16 cellular contexts compared by ENCODE assay signal in the genomic region with DNA sequence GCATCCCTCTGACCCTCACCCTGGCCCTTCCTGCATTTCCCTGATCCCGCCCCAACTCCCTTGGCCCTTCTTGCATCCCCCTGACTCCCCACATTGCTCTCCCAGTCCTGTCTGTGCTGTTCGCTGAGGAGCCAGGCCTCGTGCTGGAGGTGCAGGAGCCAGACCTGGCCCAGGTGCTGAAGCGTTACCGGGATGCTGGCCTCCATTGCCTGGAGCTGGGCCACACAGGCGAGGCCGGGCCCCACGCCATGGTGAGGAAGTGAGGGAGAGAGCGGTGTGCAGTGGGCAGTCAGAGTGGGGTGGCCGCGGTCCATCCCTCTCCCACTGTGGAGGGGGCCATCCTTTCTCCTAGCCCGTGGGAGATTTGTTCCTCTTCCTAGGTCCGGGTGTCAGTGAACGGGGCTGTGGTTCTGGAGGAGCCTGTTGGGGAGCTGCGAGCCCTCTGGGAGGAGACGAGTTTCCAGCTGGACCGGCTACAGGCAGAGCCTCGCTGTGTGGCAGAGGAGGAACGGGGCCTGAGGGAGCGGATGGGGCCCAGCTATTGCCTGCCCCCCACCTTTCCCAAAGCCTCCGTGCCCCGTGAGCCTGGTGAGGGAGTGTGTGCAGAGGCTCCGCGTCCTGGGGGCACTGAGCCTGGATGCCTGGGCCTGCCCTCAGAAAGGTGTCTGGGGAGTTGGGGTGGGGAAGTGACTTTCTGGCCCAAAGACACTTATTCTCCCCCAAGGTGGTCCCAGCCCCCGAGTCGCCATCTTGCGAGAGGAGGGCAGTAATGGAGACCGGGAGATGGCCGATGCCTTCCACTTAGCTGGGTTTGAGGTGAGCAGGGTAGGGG. TPM values are rescaled to one million over a fixed set of nuclear protein-coding genes. Genes with fewer than 3 reads are reported as not detected.
DNase-seq lines count a peak whose midpoint lies in the region; ATAC-seq, FAIRE-seq and TF ChIP-seq lines count a peak whose summit lies in the region.
"Had no signal": no experiment of that assay in that cellular context is flagged by ENCODE, and none has a peak within 500 bp of the region (broad histone marks: within the 10 kb centered on the region; RNA-seq: fewer than 3 reads in every experiment).

No MANE protein-coding gene starts in this region.

- POLR2A ChIA-PET in HepG2 (lab: Yijun Ruan, JAX): interaction anchor here (0.9 kb wide), 1 partner anchor 9 kb away, joined by 3 read pairs; no protein-coding TSS in a partner anchor

- H3K9ac ChIP-seq in HepG2 (ENCODE audit: insufficient read depth, low read depth, low read length) (no peak overlapping the region), endodermal cell (ENCODE audit: extremely low read depth, low read length, poor library complexity, severe bottlenecking) (no peak overlapping the region)
- H3K9ac ChIP-seq: BLaER1 treated with 17β-estradiol and CSF1 and Interleukin-3, amounts not matched to agents 10 nM and 100 nM had no signal

- ATAC-seq in HepG2 (no peak; the same call in 2 of the 3 replicates), right lobe of liver (no peak), HG03439 (IDR thresholded peaks at IDR 0.05; ENCODE audit: unreplicated experiment) (no peak)

- FAIRE-seq in HepG2 (lab: Jason Lieb, UNC): no peak

- intact Hi-C loops in HepG2 (cut with micrococcal nuclease; ENCODE audit: unreplicated experiment): no loop called here
- intact Hi-C loops in right lobe of liver (cut with DNase I): no loop called here
- intact Hi-C loops in spleen (cut with DNase I; ENCODE audit: low total_unique reads): no loop called here

- H3K4me1 ChIP-seq in HepG2 (ENCODE audit: insufficient read depth, low read length) (no peaks in the 10 kb centered on the region), right lobe of liver (no peaks in the 10 kb centered on the region), endodermal cell (ENCODE audit: control insufficient read depth, insufficient read depth, low read length) (no peaks in the 10 kb centered on the region), osteoblast (ENCODE audit: insufficient read depth, low read length) (no peaks in the 10 kb centered on the region), spleen (no peaks in the 10 kb centered on the region)
- H3K4me1 ChIP-seq: HAP-1 had no signal

- peaks cover 41 to 66% of the 10 kb centered on the region in 2 experiments for H3K36me3 ChIP-seq in HepG2 (replicated peaks in 1 of 2; ENCODE audit: control insufficient read depth in 1 of 2, insufficient read depth in 2 of 2, low read length in 2 of 2)
- H3K36me3 ChIP-seq in right lobe of liver: peaks cover 0 to 8% (median 3%) of the 10 kb centered on the region in 4 donors
- peaks cover 61% of the 10 kb centered on the region for H3K36me3 ChIP-seq in endodermal cell (ENCODE audit: control insufficient read depth, insufficient read depth, low read length)
- peaks cover 43% of the 10 kb centered on the region for H3K36me3 ChIP-seq in osteoblast (ENCODE audit: insufficient read depth, low read length)
- peaks cover 2 to 83% (median 63%) of the 10 kb centered on the region in 6 donors for H3K36me3 ChIP-seq in spleen

- H2AFZ ChIP-seq in HepG2 (ENCODE audit: low read length) (no peak overlapping the region), osteoblast (ENCODE audit: low read length) (no peak overlapping the region)

- no peaks in the 10 kb centered on the region for H3K4me1 Mint-ChIP-seq in endodermal cell
- H3K4me1 Mint-ChIP-seq: CD4-positive, CD25-positive, alpha-beta regulatory T cell had no signal

- BruUV-seq in HepG2 (replicated peaks; lab: Mats Ljungman, UMichigan): no TSS peak

- WGBS in HepG2 (ENCODE audit: low lambda C conversion rate): 99% methylated on average over 16 of the region's 29 CpGs
- WGBS in right lobe of liver (ENCODE audit: insufficient coverage, low coverage, low lambda C conversion rate, missing lambda C conversion rate): 91% methylated on average over 12 of the region's 29 CpGs
- 95 to 96% methylated on average over 16 to 29 of the region's 29 CpGs for WGBS in endodermal cell (ENCODE audit: insufficient coverage in 1 of 2, insufficient read length in 1 of 2), 2 experiments
- 94 to 97% (median 97%) methylated on average over 22 to 29 of the region's 29 CpGs for WGBS in spleen, 5 donors

- TF ChIP-seq POLR2A in HepG2 (IDR thresholded peaks at IDR 0.05; ENCODE audit: insufficient read depth in 1 of 2, low read depth in 2 of 2, low read length in 2 of 2): no peak
- no peak for TF ChIP-seq POLR2A in right lobe of liver (IDR thresholded peaks at IDR 0.05)
- no peak for TF ChIP-seq POLR2A in spleen (IDR thresholded peaks at IDR 0.05)

- H3K4me3 ChIP-seq in HepG2 (replicated peaks in 1 of 3; ENCODE audit: insufficient read depth in 1 of 3, low read depth in 2 of 3, low read length in 3 of 3): no peak overlapping the region
- H3K4me3 ChIP-seq in right lobe of liver: no peak overlapping the region
- H3K4me3 ChIP-seq in endodermal cell (ENCODE audit: low read length): no peak overlapping the region
- H3K4me3 ChIP-seq in osteoblast (ENCODE audit: insufficient read depth, low read length): no peak overlapping the region
- H3K4me3 ChIP-seq in spleen: no peak overlapping the region
- H3K4me3 ChIP-seq: BLaER1 treated with 17β-estradiol and CSF1 and Interleukin-3, amounts not matched to agents 10 nM and 100 nM; HAP-1 had no signal

- H4K20me1 ChIP-seq in HepG2 (ENCODE audit: insufficient read depth, low read length) (no peaks in the 10 kb centered on the region), osteoblast (ENCODE audit: insufficient read depth, low read length) (no peaks in the 10 kb centered on the region)

- no peak for TF ChIP-seq RAD21 in HepG2 (CRISPR knock-in tag; IDR thresholded peaks at IDR 0.05)

- H3K27me3 Mint-ChIP-seq in endodermal cell (ENCODE audit: insufficient read depth): no peaks in the 10 kb centered on the region
- H3K27me3 Mint-ChIP-seq: CD4-positive, CD25-positive, alpha-beta regulatory T cell had no signal

- H3K27me3 ChIP-seq in HepG2 (ENCODE audit: control insufficient read depth in 1 of 2, insufficient read depth in 2 of 2, low read length in 2 of 2) (no peaks in the 10 kb centered on the region), right lobe of liver (no peaks in the 10 kb centered on the region), endodermal cell (ENCODE audit: control insufficient read depth, insufficient read depth, low read length, poor library complexity, severe bottlenecking) (no peaks in the 10 kb centered on the region), osteoblast (ENCODE audit: insufficient read depth, low read length) (no peaks in the 10 kb centered on the region), spleen (replicated peaks in 1 of 7) (no peaks in the 10 kb centered on the region)
- H3K27me3 ChIP-seq: BLaER1 treated with 17β-estradiol and CSF1 and Interleukin-3, amounts not matched to agents 10 nM and 100 nM had no signal

- H3K79me2 ChIP-seq in HepG2 (ENCODE audit: insufficient read depth, low read length) (no peaks in the 10 kb centered on the region), osteoblast (ENCODE audit: insufficient read depth, low read length) (no peaks in the 10 kb centered on the region)

- no peak overlapping the region for H3K4me3 Mint-ChIP-seq in endodermal cell
- H3K4me3 Mint-ChIP-seq: CD4-positive, CD25-positive, alpha-beta regulatory T cell; HFFc6 had no signal

- no peak for DNase-seq in HepG2 (ENCODE audit: low spot score)
- DNase-seq in right lobe of liver: no peak
- DNase-seq in endodermal cell: peak; percentile 48
- peak; percentile 82 for DNase-seq in osteoblast (ENCODE audit: insufficient read length, low spot score, missing footprints)
- DNase-seq in spleen: no peak
- no peak for DNase-seq in NCI-H510A (lab: John Stamatoyannopoulos, UW)
- DNase-seq: ACHN; CD4-positive, CD25-positive, alpha-beta regulatory T cell; DMS 273 treated with DMSO at 0.1 percent for 48 hours; GOT3; HFFc6 had no signal

- H3K27ac ChIP-seq in HepG2 (ENCODE audit: extremely low read length, insufficient read depth, low read length) (no peak overlapping the region), right lobe of liver (no peak overlapping the region), endodermal cell (ENCODE audit: low read depth, low read length) (no peak overlapping the region), osteoblast (ENCODE audit: low read depth, low read length) (no peak overlapping the region), spleen (no peak overlapping the region)

- no peak for TF ChIP-seq CTCF in HepG2 (CRISPR knock-in tag; IDR thresholded peaks at IDR 0.05)
- TF ChIP-seq CTCF in right lobe of liver (IDR thresholded peaks at IDR 0.05): no peak
- no peak for TF ChIP-seq CTCF in endodermal cell (conservative IDR thresholded peaks at IDR 0.05)
- no peak for TF ChIP-seq CTCF in osteoblast (IDR thresholded peaks at IDR 0.05; ENCODE audit: extremely low read depth, low read depth, low read length)
- no peak for TF ChIP-seq CTCF in spleen (IDR thresholded peaks at IDR 0.05 in 8 of 11, conservative IDR thresholded peaks at IDR 0.05 in 3 of 11)

- TF ChIP-seq EP300 in HepG2 (IDR thresholded peaks at IDR 0.05; ENCODE audit: low read depth in 2 of 2, low read length in 2 of 2) (no peak), HepG2 (CRISPR knock-in tag; IDR thresholded peaks at IDR 0.05; ENCODE audit: borderline replicate concordance) (no peak)

- no peaks in the 10 kb centered on the region for H3K9me3 ChIP-seq in HepG2 (ENCODE audit: low read length)
- H3K9me3 ChIP-seq in right lobe of liver: no peaks in the 10 kb centered on the region
- H3K9me3 ChIP-seq in endodermal cell (ENCODE audit: control insufficient read depth, low read length): no peaks in the 10 kb centered on the region
- no peaks in the 10 kb centered on the region for H3K9me3 ChIP-seq in osteoblast (ENCODE audit: low read depth, low read length)
- H3K9me3 ChIP-seq in spleen: no peaks in the 10 kb centered on the region
- H3K9me3 ChIP-seq: BLaER1 treated with 17β-estradiol and CSF1 and Interleukin-3, amounts not matched to agents 10 nM and 100 nM; HAP-1 had no signal

- in situ Hi-C loops in HepG2 (cut with HindIII; ENCODE audit: extremely low pct_ligation_motif_present, low pct_unique_long_range_greater_than_20kb): no loop called here

- H3K4me2 ChIP-seq in HepG2 (ENCODE audit: low read depth, low read length) (no peak overlapping the region), osteoblast (ENCODE audit: insufficient read depth, low read length) (no peak overlapping the region)
- H3K4me2 ChIP-seq: BLaER1 treated with 17β-estradiol and CSF1 and Interleukin-3, amounts not matched to agents 10 nM and 100 nM had no signal

- H3K27ac Mint-ChIP-seq in endodermal cell: no peak overlapping the region
- H3K27ac Mint-ChIP-seq: HFFc6 had no signal

- H3K9me3 Mint-ChIP-seq in endodermal cell: no peaks in the 10 kb centered on the region
- H3K9me3 Mint-ChIP-seq: CD4-positive, CD25-positive, alpha-beta regulatory T cell; HFFc6 had no signal

- peaks cover 75% of the 10 kb centered on the region for H3K36me3 Mint-ChIP-seq in endodermal cell (ENCODE audit: low read depth)

- CTCF ChIA-PET in HepG2 (lab: Yijun Ruan, JAX; ENCODE audit: low intra/inter-chr PET ratio, low total read pairs): no interaction called here

RNA-seq across cellular contexts. Expression of gene PFAS, which starts 17.8 kb away (rescaled TPM):
- total RNA-seq in HepG2 (2016; rRNA removed; fragmentation: Illumina TruSeq; extraction: Trizol) (42.8 and 58.2 TPM in 2 replicates), right lobe of liver (10 to 100 TPM in 5 of 6 experiments, 1 to 10 TPM in 1; 10.0 to 21.0 (median 15.6) TPM), endodermal cell (100 to 1,000 TPM; 119 to 158 TPM), osteoblast (14.1 and 18.8 TPM in 2 replicates), spleen (10 to 100 TPM; 14.0 to 70.3 (median 30.8) TPM)
- total RNA-seq in HepG2 (2016; cell fraction: cytosol; rRNA removed; fragmentation: Illumina TruSeq; extraction: Trizol; ENCODE audit: low read depth): 3.9 and 4.1 TPM in 2 replicates
- total RNA-seq in HepG2 (2016; cell fraction: insoluble cytoplasmic fraction; rRNA removed; fragmentation: Illumina TruSeq; extraction: Trizol): 36.4 and 46.8 TPM in 2 replicates
- 10.3 and 10.7 TPM in 2 replicates for total RNA-seq in HepG2 (2016; cell fraction: membrane; rRNA removed; fragmentation: Illumina TruSeq; extraction: Trizol)
- total RNA-seq in HepG2 (2016; cell fraction: nucleus; rRNA removed; fragmentation: Illumina TruSeq; extraction: Trizol): 39.8 and 46.9 TPM in 2 replicates
- polyA plus RNA-seq in HepG2 (2011; rRNA removed) (45.7 and 49.4 TPM in 2 replicates), spleen (10 to 100 TPM; 12.6 to 22.8 (median 14.1) TPM)
- polyA plus RNA-seq in HepG2 (2011; cell fraction: cytosol; rRNA removed): 11.1 and 14.3 TPM in 2 replicates
- 242 and 334 TPM in 2 replicates for polyA plus RNA-seq in HepG2 (2011; cell fraction: nucleus; rRNA removed)
- 27.4 and 34.4 TPM in 2 replicates for polyA plus RNA-seq in HepG2 (2012)
- polyA plus RNA-seq in HepG2 (2016; cell fraction: cytosol; fragmentation: Illumina TruSeq; extraction: Trizol; ENCODE audit: low read depth): 1.7 and 1.8 TPM in 2 replicates
- 24.1 and 31.4 TPM in 2 replicates for polyA plus RNA-seq in HepG2 (2016; cell fraction: insoluble cytoplasmic fraction; fragmentation: Illumina TruSeq; extraction: Trizol; ENCODE audit: low read depth)
- polyA plus RNA-seq in HepG2 (2016; cell fraction: membrane; fragmentation: Illumina TruSeq; extraction: Trizol; ENCODE audit: low read depth): 4.5 and 5.1 TPM in 2 replicates
- polyA plus RNA-seq in HepG2 (2016; cell fraction: nucleus; fragmentation: Illumina TruSeq; extraction: Trizol; ENCODE audit: insufficient read depth, low read depth): 118 and 131 TPM in 2 replicates
- 158 and 300 TPM in 2 replicates for polyA minus RNA-seq in HepG2 (2011; rRNA and poly(A)+ RNA removed; ENCODE audit: low replicate concordance)
- polyA minus RNA-seq in HepG2 (2011; cell fraction: cytosol; rRNA and poly(A)+ RNA removed): 20.2 and 30.2 TPM in 2 replicates
- 53.2 and 63.2 TPM in 2 replicates for polyA minus RNA-seq in HepG2 (2011; cell fraction: nucleus; rRNA and poly(A)+ RNA removed)
- 43.3 TPM for polyA plus RNA-seq in endodermal cell (2013, experiment 1 of 2)
- 40.2 TPM for polyA plus RNA-seq in endodermal cell (2013, experiment 2 of 2)

RNA-seq across cellular contexts. Expression of gene CTC1, which starts 19.0 kb away (rescaled TPM):
- total RNA-seq in HepG2 (2016; rRNA removed; fragmentation: Illumina TruSeq; extraction: Trizol): 5.4 and 7.2 TPM in 2 replicates
- total RNA-seq in HepG2 (2016; cell fraction: cytosol; rRNA removed; fragmentation: Illumina TruSeq; extraction: Trizol; ENCODE audit: low read depth): 1.7 and 2.9 TPM in 2 replicates
- total RNA-seq in HepG2 (2016; cell fraction: insoluble cytoplasmic fraction; rRNA removed; fragmentation: Illumina TruSeq; extraction: Trizol): 4.3 and 7.4 TPM in 2 replicates
- total RNA-seq in HepG2 (2016; cell fraction: membrane; rRNA removed; fragmentation: Illumina TruSeq; extraction: Trizol): 1.3 and 3.2 TPM in 2 replicates
- 12.4 and 13.3 TPM in 2 replicates for total RNA-seq in HepG2 (2016; cell fraction: nucleus; rRNA removed; fragmentation: Illumina TruSeq; extraction: Trizol)
- 18.9 and 22.0 TPM in 2 replicates for polyA plus RNA-seq in HepG2 (2011; rRNA removed)
- polyA plus RNA-seq in HepG2 (2011; cell fraction: cytosol; rRNA removed): 4.5 and 5.5 TPM in 2 replicates
- 144 and 158 TPM in 2 replicates for polyA plus RNA-seq in HepG2 (2011; cell fraction: nucleus; rRNA removed)
- polyA plus RNA-seq in HepG2 (2012): 18.5 and 21.5 TPM in 2 replicates
- polyA plus RNA-seq in HepG2 (2016; cell fraction: cytosol; fragmentation: Illumina TruSeq; extraction: Trizol; ENCODE audit: low read depth): 0.61 and 0.67 TPM in 2 replicates
- 5.3 and 5.5 TPM in 2 replicates for polyA plus RNA-seq in HepG2 (2016; cell fraction: insoluble cytoplasmic fraction; fragmentation: Illumina TruSeq; extraction: Trizol; ENCODE audit: low read depth)
- polyA plus RNA-seq in HepG2 (2016; cell fraction: membrane; fragmentation: Illumina TruSeq; extraction: Trizol; ENCODE audit: low read depth): 0.97 and 1.4 TPM in 2 replicates
- 46.8 and 52.7 TPM in 2 replicates for polyA plus RNA-seq in HepG2 (2016; cell fraction: nucleus; fragmentation: Illumina TruSeq; extraction: Trizol; ENCODE audit: insufficient read depth, low read depth)
- 24.4 and 39.3 TPM in 2 replicates for polyA minus RNA-seq in HepG2 (2011; rRNA and poly(A)+ RNA removed; ENCODE audit: low replicate concordance)
- 4.7 and 6.2 TPM in 2 replicates for polyA minus RNA-seq in HepG2 (2011; cell fraction: cytosol; rRNA and poly(A)+ RNA removed)
- polyA minus RNA-seq in HepG2 (2011; cell fraction: nucleus; rRNA and poly(A)+ RNA removed): 57.3 and 73.7 TPM in 2 replicates
- total RNA-seq in right lobe of liver: 10 to 100 TPM in 5 of 6 experiments, 1 to 10 TPM in 1; 8.5 to 29.1 (median 21.1) TPM
- total RNA-seq in endodermal cell: 10 to 100 TPM; 46.4 to 63.1 TPM
- 30.2 TPM for polyA plus RNA-seq in endodermal cell (2013, experiment 1 of 2)
- polyA plus RNA-seq in endodermal cell (2013, experiment 2 of 2): 25.2 TPM
- 6.2 and 7.6 TPM in 2 replicates for total RNA-seq in osteoblast
- 100 to 1,000 TPM in 3 of 7 donors, 10 to 100 TPM in 4; 53.9 to 131 (median 91.3) TPM for total RNA-seq in spleen
- polyA plus RNA-seq in spleen: 10 to 100 TPM; 16.6 to 47.4 (median 22.6) TPM

RNA-seq across cellular contexts. Expression of gene RANGRF, which starts 21.6 kb away (rescaled TPM):
- total RNA-seq in HepG2 (2016; rRNA removed; fragmentation: Illumina TruSeq; extraction: Trizol): 18.6 and 21.3 TPM in 2 replicates
- total RNA-seq in HepG2 (2016; cell fraction: cytosol; rRNA removed; fragmentation: Illumina TruSeq; extraction: Trizol; ENCODE audit: low read depth): 32.2 and 35.5 TPM in 2 replicates
- 18.4 and 19.4 TPM in 2 replicates for total RNA-seq in HepG2 (2016; cell fraction: insoluble cytoplasmic fraction; rRNA removed; fragmentation: Illumina TruSeq; extraction: Trizol)
- total RNA-seq in HepG2 (2016; cell fraction: membrane; rRNA removed; fragmentation: Illumina TruSeq; extraction: Trizol): 30.6 and 38.9 TPM in 2 replicates
- total RNA-seq in HepG2 (2016; cell fraction: nucleus; rRNA removed; fragmentation: Illumina TruSeq; extraction: Trizol): 10.6 and 12.2 TPM in 2 replicates
- 40.7 and 48.4 TPM in 2 replicates for polyA plus RNA-seq in HepG2 (2011; rRNA removed)
- polyA plus RNA-seq in HepG2 (2011; cell fraction: cytosol; rRNA removed): 40.0 and 51.2 TPM in 2 replicates
- 53.9 and 65.1 TPM in 2 replicates for polyA plus RNA-seq in HepG2 (2011; cell fraction: nucleus; rRNA removed)
- 30.0 and 42.5 TPM in 2 replicates for polyA plus RNA-seq in HepG2 (2012)
- 60.5 and 82.6 TPM in 2 replicates for polyA plus RNA-seq in HepG2 (2016; cell fraction: cytosol; fragmentation: Illumina TruSeq; extraction: Trizol; ENCODE audit: low read depth)
- polyA plus RNA-seq in HepG2 (2016; cell fraction: insoluble cytoplasmic fraction; fragmentation: Illumina TruSeq; extraction: Trizol; ENCODE audit: low read depth): 34.4 and 37.9 TPM in 2 replicates
- polyA plus RNA-seq in HepG2 (2016; cell fraction: membrane; fragmentation: Illumina TruSeq; extraction: Trizol; ENCODE audit: low read depth): 50.3 and 63.7 TPM in 2 replicates
- 38.8 and 42.0 TPM in 2 replicates for polyA plus RNA-seq in HepG2 (2016; cell fraction: nucleus; fragmentation: Illumina TruSeq; extraction: Trizol; ENCODE audit: insufficient read depth, low read depth)
- 22.2 and 42.1 TPM in 2 replicates for polyA minus RNA-seq in HepG2 (2011; rRNA and poly(A)+ RNA removed; ENCODE audit: low replicate concordance)
- polyA minus RNA-seq in HepG2 (2011; cell fraction: cytosol; rRNA and poly(A)+ RNA removed): 12.3 and 12.6 TPM in 2 replicates
- polyA minus RNA-seq in HepG2 (2011; cell fraction: nucleus; rRNA and poly(A)+ RNA removed): 6.8 and 9.6 TPM in 2 replicates
- total RNA-seq in right lobe of liver: 1 to 10 TPM; 4.7 to 9.5 (median 6.8) TPM
- 10 to 100 TPM; 34.0 to 36.3 TPM for total RNA-seq in endodermal cell
- polyA plus RNA-seq in endodermal cell (2013, experiment 1 of 2): 35.0 TPM
- polyA plus RNA-seq in endodermal cell (2013, experiment 2 of 2): 34.4 TPM
- total RNA-seq in osteoblast: 8.0 and 8.3 TPM in 2 replicates
- total RNA-seq in spleen: 10 to 100 TPM; 18.9 to 25.6 (median 21.2) TPM
- polyA plus RNA-seq in spleen: 10 to 100 TPM; 52.1 to 55.9 (median 54.1) TPM

RNA-seq across cellular contexts. Expression of gene SLC25A35, which starts 28.3 kb away (rescaled TPM):
- total RNA-seq in HepG2 (2016; rRNA removed; fragmentation: Illumina TruSeq; extraction: Trizol) (0.28 and 0.91 TPM in 2 replicates), right lobe of liver (1 to 10 TPM in 4 of 6 experiments, under 1 TPM in 2; 0.49 to 3.0 (median 1.6) TPM), endodermal cell (1 to 10 TPM; 5.6 to 10.0 TPM), osteoblast (1.1 and 2.1 TPM in 2 replicates), spleen (10 to 100 TPM in 1 of 7 donors, 1 to 10 TPM in 6; 4.2 to 16.7 (median 7.3) TPM)
- 0.61 and 1.1 TPM in 2 replicates for total RNA-seq in HepG2 (2016; cell fraction: cytosol; rRNA removed; fragmentation: Illumina TruSeq; extraction: Trizol; ENCODE audit: low read depth)
- 0.30 and 0.82 TPM in 2 replicates for total RNA-seq in HepG2 (2016; cell fraction: insoluble cytoplasmic fraction; rRNA removed; fragmentation: Illumina TruSeq; extraction: Trizol)
- total RNA-seq in HepG2 (2016; cell fraction: membrane; rRNA removed; fragmentation: Illumina TruSeq; extraction: Trizol): 0.46 and 0.69 TPM in 2 replicates
- 1.9 and 2.9 TPM in 2 replicates for total RNA-seq in HepG2 (2016; cell fraction: nucleus; rRNA removed; fragmentation: Illumina TruSeq; extraction: Trizol)
- polyA plus RNA-seq in HepG2 (2011; rRNA removed) (1.1 and 1.8 TPM in 2 replicates), spleen (1 to 10 TPM; 4.6 to 5.6 (median 5.5) TPM)
- polyA plus RNA-seq in HepG2 (2011; cell fraction: cytosol; rRNA removed): 0.73 and 0.74 TPM in 2 replicates
- polyA plus RNA-seq in HepG2 (2011; cell fraction: nucleus; rRNA removed): 12.0 and 12.7 TPM in 2 replicates
- 2.4 and 3.3 TPM in 2 replicates for polyA plus RNA-seq in HepG2 (2012)
- polyA plus RNA-seq in HepG2 (2016; cell fraction: cytosol; fragmentation: Illumina TruSeq; extraction: Trizol; ENCODE audit: low read depth): 0.33 and 0.42 TPM in 2 replicates
- 0.99 and 1.5 TPM in 2 replicates for polyA plus RNA-seq in HepG2 (2016; cell fraction: insoluble cytoplasmic fraction; fragmentation: Illumina TruSeq; extraction: Trizol; ENCODE audit: low read depth)
- polyA plus RNA-seq in HepG2 (2016; cell fraction: membrane; fragmentation: Illumina TruSeq; extraction: Trizol; ENCODE audit: low read depth): 0.37 and 0.59 TPM in 2 replicates
- polyA plus RNA-seq in HepG2 (2016; cell fraction: nucleus; fragmentation: Illumina TruSeq; extraction: Trizol; ENCODE audit: insufficient read depth, low read depth): 5.8 and 6.6 TPM in 2 replicates
- 2.3 and 6.0 TPM in 2 replicates for polyA minus RNA-seq in HepG2 (2011; rRNA and poly(A)+ RNA removed; ENCODE audit: low replicate concordance)
- 0.35 and 0.49 TPM in 2 replicates for polyA minus RNA-seq in HepG2 (2011; cell fraction: cytosol; rRNA and poly(A)+ RNA removed)
- 2.1 and 2.4 TPM in 2 replicates for polyA minus RNA-seq in HepG2 (2011; cell fraction: nucleus; rRNA and poly(A)+ RNA removed)
- 3.4 TPM for polyA plus RNA-seq in endodermal cell (2013, experiment 1 of 2)
- 2.6 TPM for polyA plus RNA-seq in endodermal cell (2013, experiment 2 of 2)

RNA-seq across cellular contexts. Expression of gene ARHGEF15, which starts 43.2 kb away (rescaled TPM):
- total RNA-seq in HepG2 (2016; rRNA removed; fragmentation: Illumina TruSeq; extraction: Trizol): not detected in 2 replicates
- not detected in 2 replicates for total RNA-seq in HepG2 (2016; cell fraction: cytosol; rRNA removed; fragmentation: Illumina TruSeq; extraction: Trizol; ENCODE audit: low read depth)
- total RNA-seq in HepG2 (2016; cell fraction: insoluble cytoplasmic fraction; rRNA removed; fragmentation: Illumina TruSeq; extraction: Trizol): not detected in 2 replicates
- not detected in 2 replicates for total RNA-seq in HepG2 (2016; cell fraction: membrane; rRNA removed; fragmentation: Illumina TruSeq; extraction: Trizol)
- not detected in 2 replicates for total RNA-seq in HepG2 (2016; cell fraction: nucleus; rRNA removed; fragmentation: Illumina TruSeq; extraction: Trizol)
- polyA plus RNA-seq in HepG2 (2011; rRNA removed): not detected in 2 replicates
- polyA plus RNA-seq in HepG2 (2011; cell fraction: cytosol; rRNA removed): not detected in 2 replicates
- not detected in 2 replicates for polyA plus RNA-seq in HepG2 (2011; cell fraction: nucleus; rRNA removed)
- polyA plus RNA-seq in HepG2 (2012): not detected in 2 replicates
- not detected in 2 replicates for polyA plus RNA-seq in HepG2 (2016; cell fraction: cytosol; fragmentation: Illumina TruSeq; extraction: Trizol; ENCODE audit: low read depth)
- not detected in 2 replicates for polyA plus RNA-seq in HepG2 (2016; cell fraction: insoluble cytoplasmic fraction; fragmentation: Illumina TruSeq; extraction: Trizol; ENCODE audit: low read depth)
- not detected in 2 replicates for polyA plus RNA-seq in HepG2 (2016; cell fraction: membrane; fragmentation: Illumina TruSeq; extraction: Trizol; ENCODE audit: low read depth)
- not detected in 2 replicates for polyA plus RNA-seq in HepG2 (2016; cell fraction: nucleus; fragmentation: Illumina TruSeq; extraction: Trizol; ENCODE audit: insufficient read depth, low read depth)
- not detected in 2 replicates for polyA minus RNA-seq in HepG2 (2011; rRNA and poly(A)+ RNA removed; ENCODE audit: low replicate concordance)
- not detected in 2 replicates for polyA minus RNA-seq in HepG2 (2011; cell fraction: cytosol; rRNA and poly(A)+ RNA removed)
- polyA minus RNA-seq in HepG2 (2011; cell fraction: nucleus; rRNA and poly(A)+ RNA removed): not detected in 2 replicates
- 10 to 100 TPM in 1 of 6 experiments, 1 to 10 TPM in 5; 1.6 to 12.2 (median 2.5) TPM for total RNA-seq in right lobe of liver
- 1 to 10 TPM; 4.1 to 9.2 TPM for total RNA-seq in endodermal cell
- 1.8 TPM for polyA plus RNA-seq in endodermal cell (2013, experiment 1 of 2)
- 1.5 TPM for polyA plus RNA-seq in endodermal cell (2013, experiment 2 of 2)
- total RNA-seq in osteoblast: not detected in 2 replicates
- total RNA-seq in spleen: 10 to 100 TPM in 4 of 7 donors, 1 to 10 TPM in 3; 6.9 to 16.7 (median 12.1) TPM
- 10 to 100 TPM in 1 of 3 donors, 1 to 10 TPM in 2; 2.3 to 14.2 (median 7.3) TPM for polyA plus RNA-seq in spleen
- total RNA-seq: A172; CD4-positive, CD25-positive, alpha-beta regulatory T cell; Daoy; HFFc6 had no signal
- polyA plus RNA-seq: CD4-positive, CD25-positive, alpha-beta regulatory T cell had no signal

Comparison
In these comparisons a context has a peak if more than half of its experiments do, and no peak if none do; other contexts are left out.
1. DNase-seq: peak in endodermal cell (single experiment) and osteoblast (single experiment); none in HepG2 (single experiment), right lobe of liver (0 of 3), spleen (single experiment) and NCI-H510A (single experiment).